Comparison of ENCODE assay signal across 1 cellular context in genomic region chr12:26043139-26044006, GRCh38.
TF ChIP-seq lines count a peak whose summit lies in the region.

No MANE protein-coding gene starts in this region.

TF ChIP-seq in WTC11, 78 proteins besides CTCF, POLR2A, EP300 and RAD21 (continued from another document):
- TF ChIP-seq, protein P1, sequence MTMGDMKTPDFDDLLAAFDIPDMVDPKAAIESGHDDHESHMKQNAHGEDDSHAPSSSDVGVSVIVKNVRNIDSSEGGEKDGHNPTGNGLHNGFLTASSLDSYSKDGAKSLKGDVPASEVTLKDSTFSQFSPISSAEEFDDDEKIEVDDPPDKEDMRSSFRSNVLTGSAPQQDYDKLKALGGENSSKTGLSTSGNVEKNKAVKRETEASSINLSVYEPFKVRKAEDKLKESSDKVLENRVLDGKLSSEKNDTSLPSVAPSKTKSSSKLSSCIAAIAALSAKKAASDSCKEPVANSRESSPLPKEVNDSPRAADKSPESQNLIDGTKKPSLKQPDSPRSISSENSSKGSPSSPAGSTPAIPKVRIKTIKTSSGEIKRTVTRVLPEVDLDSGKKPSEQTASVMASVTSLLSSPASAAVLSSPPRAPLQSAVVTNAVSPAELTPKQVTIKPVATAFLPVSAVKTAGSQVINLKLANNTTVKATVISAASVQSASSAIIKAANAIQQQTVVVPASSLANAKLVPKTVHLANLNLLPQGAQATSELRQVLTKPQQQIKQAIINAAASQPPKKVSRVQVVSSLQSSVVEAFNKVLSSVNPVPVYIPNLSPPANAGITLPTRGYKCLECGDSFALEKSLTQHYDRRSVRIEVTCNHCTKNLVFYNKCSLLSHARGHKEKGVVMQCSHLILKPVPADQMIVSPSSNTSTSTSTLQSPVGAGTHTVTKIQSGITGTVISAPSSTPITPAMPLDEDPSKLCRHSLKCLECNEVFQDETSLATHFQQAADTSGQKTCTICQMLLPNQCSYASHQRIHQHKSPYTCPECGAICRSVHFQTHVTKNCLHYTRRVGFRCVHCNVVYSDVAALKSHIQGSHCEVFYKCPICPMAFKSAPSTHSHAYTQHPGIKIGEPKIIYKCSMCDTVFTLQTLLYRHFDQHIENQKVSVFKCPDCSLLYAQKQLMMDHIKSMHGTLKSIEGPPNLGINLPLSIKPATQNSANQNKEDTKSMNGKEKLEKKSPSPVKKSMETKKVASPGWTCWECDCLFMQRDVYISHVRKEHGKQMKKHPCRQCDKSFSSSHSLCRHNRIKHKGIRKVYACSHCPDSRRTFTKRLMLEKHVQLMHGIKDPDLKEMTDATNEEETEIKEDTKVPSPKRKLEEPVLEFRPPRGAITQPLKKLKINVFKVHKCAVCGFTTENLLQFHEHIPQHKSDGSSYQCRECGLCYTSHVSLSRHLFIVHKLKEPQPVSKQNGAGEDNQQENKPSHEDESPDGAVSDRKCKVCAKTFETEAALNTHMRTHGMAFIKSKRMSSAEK (CRISPR knock-in tag; IDR thresholded peaks at IDR 0.05; ENCODE audit: borderline replicate concordance): no peak
- TF ChIP-seq SMAD4 (CRISPR knock-in tag; IDR thresholded peaks at IDR 0.05) (no peak), ZNF232 (CRISPR knock-in tag; IDR thresholded peaks at IDR 0.05) (no peak), ZNF219 (CRISPR knock-in tag; IDR thresholded peaks at IDR 0.05; ENCODE audit: borderline replicate concordance) (no peak), TCF7 (CRISPR knock-in tag; IDR thresholded peaks at IDR 0.05; ENCODE audit: low read depth) (no peak)
